Comparison of ENCODE assay signal across 1 cellular context in the genomic region with DNA sequence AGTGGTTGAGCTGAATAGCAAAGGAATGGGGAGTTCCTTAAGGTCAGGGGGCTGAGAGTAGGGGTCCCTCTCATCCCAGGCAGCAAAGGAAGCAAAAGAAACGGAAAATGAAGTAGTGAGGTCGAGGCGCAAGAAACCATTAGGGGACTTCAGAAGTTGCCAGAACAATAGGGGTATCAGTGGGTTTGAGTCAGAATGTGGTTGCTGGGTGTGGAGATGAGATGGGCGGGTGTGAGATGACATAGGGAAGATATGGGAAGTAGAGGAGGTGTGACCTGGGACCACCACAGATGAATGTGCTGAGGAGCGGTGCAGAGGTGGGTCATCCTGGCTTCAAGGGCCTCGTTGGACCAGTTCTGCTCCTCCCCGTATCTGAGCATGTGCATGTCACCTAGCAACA.
TF ChIP-seq lines count a peak whose summit lies in the region.

No MANE protein-coding gene starts in this region.

TF ChIP-seq in IMR-90, 13 proteins besides CTCF, POLR2A, EP300 and RAD21:
- TF ChIP-seq RCOR1 (IDR thresholded peaks at IDR 0.05; ENCODE audit: insufficient replicate concordance, low read length) (no peak), RFX5 (IDR thresholded peaks at IDR 0.05; ENCODE audit: low read depth, low read length) (no peak), FOS (IDR thresholded peaks at IDR 0.05; ENCODE audit: low read depth, low read length) (no peak)
